In genomic region chr11:44241851-44242250, GRCh38 we compare ENCODE assay signal across 20 cellular contexts.
DNase-seq lines count a peak whose midpoint lies in the region; ATAC-seq and TF ChIP-seq lines count a peak whose summit lies in the region.
"Had no signal": no experiment of that assay in that cellular context is flagged by ENCODE, and none has a peak within 500 bp of the region (broad histone marks: within the 10 kb centered on the region; RNA-seq: fewer than 3 reads in every experiment).

No MANE protein-coding gene starts in this region.

- H3K9me3 ChIP-seq in neural progenitor cell (ENCODE audit: low read depth) (no peaks in the 10 kb centered on the region), tibial nerve (no peaks in the 10 kb centered on the region), HAP-1 (no peaks in the 10 kb centered on the region)
- H3K9me3 ChIP-seq: thoracic aorta had no signal

- H3K36me3 ChIP-seq in neural progenitor cell (no peaks in the 10 kb centered on the region), tibial nerve (peaks cover 0 to 23% (median 0%) of the 10 kb centered on the region in 3 donors), HAP-1 (replicated peaks) (peaks cover 12% of the 10 kb centered on the region)

- H3K27ac ChIP-seq in neural progenitor cell (no peak overlapping the region), tibial nerve (peak overlapping the region in 1 of 4 donors; percentile 48)
- H3K27ac ChIP-seq: thoracic aorta, VCaP had no signal

- H3K4me1 Mint-ChIP-seq in chondrocyte (ENCODE audit: low read depth) (peaks cover 50% of the 10 kb centered on the region), neural progenitor cell (peaks cover 48% of the 10 kb centered on the region)
- no peaks in the 10 kb centered on the region for H3K4me1 Mint-ChIP-seq in natural killer cell treated with Interleukin-12 subunit alpha and Interleukin-12 subunit beta and Interleukin-15 and Interleukin-18, amount 100 ng/mL, for 72 hours (ENCODE audit: low read depth in 2 of 2)
- H3K4me1 Mint-ChIP-seq: activated naive CD4-positive, alpha-beta T cell treated with anti-CD3 and anti-CD28 coated beads, Interleukin-2, amount 10 ng/mL, durations not matched to agents 7 days and 5 days had no signal

- peak; percentile 90 for ATAC-seq in left ventricle myocardium superior
- no peak for ATAC-seq in natural killer cell treated with Interleukin-12 subunit alpha and Interleukin-12 subunit beta and Interleukin-15 and Interleukin-18, amount 100 ng/mL, for 72 hours

- H3K9me3 Mint-ChIP-seq in chondrocyte (ENCODE audit: low read depth) (no peaks in the 10 kb centered on the region), neural progenitor cell (no peaks in the 10 kb centered on the region)
- H3K9me3 Mint-ChIP-seq in natural killer cell treated with Interleukin-12 subunit alpha and Interleukin-12 subunit beta and Interleukin-15 and Interleukin-18, amount 100 ng/mL, for 72 hours = no peaks in the 10 kb centered on the region
- H3K9me3 Mint-ChIP-seq: activated naive CD4-positive, alpha-beta T cell treated with anti-CD3 and anti-CD28 coated beads, Interleukin-2, amount 10 ng/mL, durations not matched to agents 7 days and 5 days; T-helper 2 cell treated with Interferon-gamma antibody and Interleukin-4, amounts not matched to agents 5 μg/mL and 100 μg/mL, for 36 hours had no signal

- H3K4me3 Mint-ChIP-seq in chondrocyte (ENCODE audit: unreplicated experiment) = no peak overlapping the region
- H3K4me3 Mint-ChIP-seq in neural progenitor cell = no peak overlapping the region
- H3K4me3 Mint-ChIP-seq in natural killer cell treated with Interleukin-12 subunit alpha and Interleukin-12 subunit beta and Interleukin-15 and Interleukin-18, amount 100 ng/mL, for 72 hours = no peak overlapping the region
- H3K4me3 Mint-ChIP-seq: activated naive CD4-positive, alpha-beta T cell treated with anti-CD3 and anti-CD28 coated beads, Interleukin-2, amount 10 ng/mL, durations not matched to agents 7 days and 5 days; T-helper 2 cell treated with Interferon-gamma antibody and Interleukin-4, amounts not matched to agents 5 μg/mL and 100 μg/mL, for 36 hours had no signal

- WGBS in tibial nerve, 2 donors = 50 to 59% methylated on average over 6 of the region's 6 CpGs

- TF ChIP-seq POLR2A in tibial nerve (IDR thresholded peaks at IDR 0.05) = no peak

- in situ Hi-C loops in HAP-1 (cut with MboI; ENCODE audit: low sequenced_read_pairs) = no loop called here

- H3K36me3 Mint-ChIP-seq in chondrocyte (ENCODE audit: low read depth) (peaks cover 8% of the 10 kb centered on the region), neural progenitor cell (peaks cover 34% of the 10 kb centered on the region)
- H3K36me3 Mint-ChIP-seq in natural killer cell treated with Interleukin-12 subunit alpha and Interleukin-12 subunit beta and Interleukin-15 and Interleukin-18, amount 100 ng/mL, for 72 hours = peaks cover 11% of the 10 kb centered on the region

- H3F3A ChIP-seq in neural progenitor cell (ENCODE audit: low read depth) = peaks cover 26% of the 10 kb centered on the region

- H4K20me1 ChIP-seq in neural progenitor cell (ENCODE audit: low read depth) = no peaks in the 10 kb centered on the region

- H2AFZ ChIP-seq in neural progenitor cell (replicated peaks) = no peak overlapping the region

- H3K9ac ChIP-seq in neural progenitor cell = no peak overlapping the region

- no peak overlapping the region for H3K4me2 ChIP-seq in neural progenitor cell

- H3K27me3 ChIP-seq in neural progenitor cell (no peaks in the 10 kb centered on the region), tibial nerve (no peaks in the 10 kb centered on the region), HAP-1 (ENCODE audit: low read depth) (no peaks in the 10 kb centered on the region)

- intact Hi-C loops in left ventricle myocardium superior (cut with micrococcal nuclease) = no loop called here

- DNase-seq in chondrocyte (ENCODE audit: low spot score) = no peak
- peak; percentile 76 for DNase-seq in left ventricle myocardium superior
- DNase-seq in neural progenitor cell (ENCODE audit: low spot score) = no peak
- peak; percentile 27 to 28 for DNase-seq in tibial nerve (ENCODE audit: low spot score in 2 of 2)
- DNase-seq in HAP-1 (ENCODE audit: low spot score in 2 of 2) = no peak
- DNase-seq in natural killer cell treated with Interleukin-12 subunit alpha and Interleukin-12 subunit beta and Interleukin-15 and Interleukin-18, amount 100 ng/mL, for 72 hours (ENCODE audit: low spot score) = no peak
- no peak for DNase-seq in activated effector memory CD4-positive, alpha-beta T cell treated with Interleukin-2 at 50 U/mL for 16 hours
- DNase-seq: activated CD4-positive, alpha-beta T cell treated with anti-CD3 and anti-CD28 coated beads, Interleukin-2, amount 50 U/mL, for 1 hour; activated naive CD4-positive, alpha-beta T cell treated with anti-CD3 and anti-CD28 coated beads, Interleukin-2, amount 10 ng/mL, durations not matched to agents 7 days and 5 days; amniotic stem cell; cortex of kidney; NCI-H1048; NCI-H1930; NCI-H226; NCI-H748 treated with DMSO at 0.1 percent for 48 hours; OCI-M1 had no signal

- no peak for TF ChIP-seq EP300 in tibial nerve (IDR thresholded peaks at IDR 0.05)

- no peaks in the 10 kb centered on the region for H3K79me2 ChIP-seq in neural progenitor cell (ENCODE audit: low read depth)

- H3K27ac Mint-ChIP-seq in chondrocyte (ENCODE audit: unreplicated experiment) (peak overlapping the region; percentile 13), neural progenitor cell (peak overlapping the region; percentile 80)
- no peak overlapping the region for H3K27ac Mint-ChIP-seq in natural killer cell treated with Interleukin-12 subunit alpha and Interleukin-12 subunit beta and Interleukin-15 and Interleukin-18, amount 100 ng/mL, for 72 hours
- H3K27ac Mint-ChIP-seq: activated naive CD4-positive, alpha-beta T cell treated with anti-CD3 and anti-CD28 coated beads, Interleukin-2, amount 10 ng/mL, durations not matched to agents 7 days and 5 days; T-helper 2 cell treated with Interferon-gamma antibody and Interleukin-4, amounts not matched to agents 5 μg/mL and 100 μg/mL, for 36 hours had no signal

- H3K27me3 Mint-ChIP-seq in chondrocyte (ENCODE audit: low read depth) = no peaks in the 10 kb centered on the region
- no peaks in the 10 kb centered on the region for H3K27me3 Mint-ChIP-seq in neural progenitor cell (ENCODE audit: insufficient read depth, low read depth)
- no peaks in the 10 kb centered on the region for H3K27me3 Mint-ChIP-seq in natural killer cell treated with Interleukin-12 subunit alpha and Interleukin-12 subunit beta and Interleukin-15 and Interleukin-18, amount 100 ng/mL, for 72 hours
- H3K27me3 Mint-ChIP-seq: activated naive CD4-positive, alpha-beta T cell treated with anti-CD3 and anti-CD28 coated beads, Interleukin-2, amount 10 ng/mL, durations not matched to agents 7 days and 5 days had no signal

- no peak for TF ChIP-seq CTCF in chondrocyte (IDR thresholded peaks at IDR 0.05)
- TF ChIP-seq CTCF in neural progenitor cell (IDR thresholded peaks at IDR 0.05) = no peak
- no peak for TF ChIP-seq CTCF in tibial nerve (IDR thresholded peaks at IDR 0.05)

- H3K4me1 ChIP-seq in neural progenitor cell (peaks cover 37% of the 10 kb centered on the region), tibial nerve (peaks cover 0 to 52% (median 7%) of the 10 kb centered on the region in 4 donors), HAP-1 (peaks cover 22% of the 10 kb centered on the region)

- H3K4me3 ChIP-seq in neural progenitor cell (no peak overlapping the region), tibial nerve (no peak overlapping the region), HAP-1 (no peak overlapping the region)
- H3K4me3 ChIP-seq: smooth muscle cell, thoracic aorta had no signal

Comparison
In these comparisons a context has a peak if more than half of its experiments do, and no peak if none do; other contexts are left out.
1. DNase-seq: peak in left ventricle myocardium superior (single experiment) and tibial nerve (2 of 2); none in chondrocyte (single experiment), neural progenitor cell (single experiment), HAP-1 (0 of 2), natural killer cell treated with Interleukin-12 subunit alpha and Interleukin-12 subunit beta and Interleukin-15 and Interleukin-18, amount 100 ng/mL, for 72 hours (single experiment) and activated effector memory CD4-positive, alpha-beta T cell treated with Interleukin-2 at 50 U/mL for 16 hours (single experiment).
2. H3K27ac Mint-ChIP-seq: peak in chondrocyte (single experiment) and neural progenitor cell (single experiment); none in natural killer cell treated with Interleukin-12 subunit alpha and Interleukin-12 subunit beta and Interleukin-15 and Interleukin-18, amount 100 ng/mL, for 72 hours (0 of 2).